In genomic region chr11:126468102-126468521, GRCh38 we compare ENCODE assay signal across 17 cellular contexts.
DNase-seq lines count a peak whose midpoint lies in the region; TF ChIP-seq lines count a peak whose summit lies in the region.
"Had no signal": no experiment of that assay in that cellular context is flagged by ENCODE, and none has a peak within 500 bp of the region (broad histone marks: within the 10 kb centered on the region; RNA-seq: fewer than 3 reads in every experiment).

No MANE protein-coding gene starts in this region.

- H3K9me3 Mint-ChIP-seq in osteocyte (ENCODE audit: unreplicated experiment), result no peaks in the 10 kb centered on the region
- H3K9me3 Mint-ChIP-seq: T-cell had no signal

- intact Hi-C loops in head of caudate nucleus (cut with DNase I), result no loop called here

- no peak overlapping the region for H3K4me3 Mint-ChIP-seq in osteocyte (ENCODE audit: unreplicated experiment)
- H3K4me3 Mint-ChIP-seq: T-cell had no signal

- H3K4me1 Mint-ChIP-seq in osteocyte (ENCODE audit: unreplicated experiment), result peaks cover 18% of the 10 kb centered on the region

- H3K4me3 ChIP-seq in NB4 (ENCODE audit: low read depth, low read length), result no peak overlapping the region
- H3K4me3 ChIP-seq: ascending aorta, mucosa of descending colon, tibial artery had no signal

- TF ChIP-seq CTCF in NB4 (IDR thresholded peaks at IDR 0.05; ENCODE audit: low read depth, low read length) (no peak), osteocyte (IDR thresholded peaks at IDR 0.05) (no peak)

- no peak for TF ChIP-seq POLR2A in NB4 (IDR thresholded peaks at IDR 0.05; ENCODE audit: extremely low read depth, insufficient read length)

- no peaks in the 10 kb centered on the region for H3K27me3 Mint-ChIP-seq in osteocyte (ENCODE audit: unreplicated experiment)

- H3K27ac Mint-ChIP-seq in osteocyte (ENCODE audit: unreplicated experiment), result peak overlapping the region; percentile 3
- H3K27ac Mint-ChIP-seq: T-cell had no signal

- H3K36me3 Mint-ChIP-seq in osteocyte (ENCODE audit: unreplicated experiment), result no peaks in the 10 kb centered on the region
- H3K36me3 Mint-ChIP-seq: T-cell had no signal

- peak; percentile 70 for DNase-seq in EH (ENCODE audit: low read depth)
- peak; percentile 44 for DNase-seq in NB4 (ENCODE audit: low read depth)
- peak in 22 of 42 donors; percentile 26 to 62 (median 41) for DNase-seq in head of caudate nucleus
- no peak for DNase-seq in osteocyte (ENCODE audit: extremely low spot score, unreplicated experiment)
- no peak for DNase-seq in T1000 (lab: John Stamatoyannopoulos, UW)
- DNase-seq in DMS53 treated with DMSO at 0.1 percent for 48 hours (lab: John Stamatoyannopoulos, UW; ENCODE audit: unreplicated experiment), result no peak
- DNase-seq in SW 1271 (lab: John Stamatoyannopoulos, UW), result no peak
- DNase-seq in ecto neural progenitor cell (ENCODE audit: low spot score), result no peak
- DNase-seq: activated gamma-delta T cell, DMS53, glutamatergic neuron, islet precursor cell, NCI-H1105, T-cell had no signal

Comparison
In these comparisons a context has a peak if more than half of its experiments do, and no peak if none do; other contexts are left out.
1. DNase-seq: peak in EH (single experiment), NB4 (single experiment) and head of caudate nucleus (22 of 42); none in osteocyte (single experiment), T1000 (single experiment), DMS53 treated with DMSO at 0.1 percent for 48 hours (single experiment), SW 1271 (0 of 2) and ecto neural progenitor cell (single experiment).